In genomic region chr11:57456960-57457642, GRCh38 we compare ENCODE assay signal across 1 cellular context.
A peak's percentile ranks its signal among the peaks of the same experiment; 100 is the strongest.
TF ChIP-seq lines count a peak whose summit lies in the region.

No MANE protein-coding gene starts in this region.

TF ChIP-seq in GM12878, 131 proteins besides CTCF, POLR2A, EP300 and RAD21:
- TF ChIP-seq SMC3 (IDR thresholded peaks at IDR 0.05; ENCODE audit: borderline replicate concordance, low read length), result peak; percentile 93
- no peak for TF ChIP-seq SUPT20H (IDR thresholded peaks at IDR 0.05; ENCODE audit: borderline replicate concordance, control insufficient read depth, low read depth, low read length)
- no peak for TF ChIP-seq HSF1 (IDR thresholded peaks at IDR 0.05; ENCODE audit: low read depth, low read length)
- TF ChIP-seq YY1 (IDR thresholded peaks at IDR 0.05; ENCODE audit: low read depth, low read length), result peak; percentile 72
- TF ChIP-seq RELB (IDR thresholded peaks at IDR 0.05; ENCODE audit: low read depth), result no peak
- peak; percentile 32 for TF ChIP-seq RUNX3 (IDR thresholded peaks at IDR 0.05; ENCODE audit: low read length)
